ENCODE assay signal across 17 cellular contexts in genomic region chr20:57128051-57128757, GRCh38.
"Had no signal": no experiment of that assay in that cellular context is flagged by ENCODE, and none has a peak within 500 bp of the region (broad histone marks: within the 10 kb centered on the region; RNA-seq: fewer than 3 reads in every experiment).

No MANE protein-coding gene starts in this region.

- H3K4me1 ChIP-seq: esophagus muscularis mucosa, gastroesophageal sphincter, pancreas, sigmoid colon, spleen, tibial artery had no signal

- ATAC-seq: activated CD8-positive, alpha-beta memory T cell treated with anti-CD3 and anti-CD28 coated beads, Interleukin-2, amount 10 ng/mL, durations not matched to agents 7 days and 5 days; gastroesophageal sphincter; pancreas; stimulated activated naive B cell treated with anti-CD40 and anti-IgM and Interleukin-4, amounts not matched to agents 10 μg/mL and 1 μg/mL and 100 μg/mL, for 72 hours had no signal

- H3K36me3 Mint-ChIP-seq: activated CD8-positive, alpha-beta memory T cell treated with anti-CD3 and anti-CD28 coated beads, Interleukin-2, amount 10 ng/mL, durations not matched to agents 7 days and 5 days; activated naive CD8-positive, alpha-beta T cell; stimulated activated naive B cell treated with anti-CD40 and anti-IgM and Interleukin-4, amounts not matched to agents 10 μg/mL and 1 μg/mL and 100 μg/mL, for 72 hours had no signal

- H3K4me3 Mint-ChIP-seq: activated CD4-positive, alpha-beta memory T cell treated with anti-CD3 and anti-CD28 coated beads, Interleukin-2, amount 10 ng/mL, durations not matched to agents 7 days and 5 days; activated CD8-positive, alpha-beta memory T cell treated with anti-CD3 and anti-CD28 coated beads, Interleukin-2, amount 10 ng/mL, durations not matched to agents 7 days and 5 days; activated naive CD8-positive, alpha-beta T cell; neural crest cell; stimulated activated naive B cell treated with anti-CD40 and anti-IgM and Interleukin-4, amounts not matched to agents 10 μg/mL and 1 μg/mL and 100 μg/mL, for 72 hours had no signal

- DNase-seq: activated CD4-positive, alpha-beta memory T cell treated with anti-CD3 and anti-CD28 coated beads, Interleukin-2, amount 10 ng/mL, durations not matched to agents 7 days and 5 days; activated CD4-positive, alpha-beta T cell treated with anti-CD3 and anti-CD28 coated beads for 48 hours; activated CD4-positive, CD25-positive, alpha-beta regulatory T cell; activated CD8-positive, alpha-beta memory T cell treated with anti-CD3 and anti-CD28 coated beads, Interleukin-2, amount 10 ng/mL, durations not matched to agents 7 days and 5 days; dermis blood vessel endothelial cell; effector memory CD4-positive, alpha-beta T cell; pancreas; sigmoid colon; spleen; stimulated activated CD4-positive, alpha-beta T cell treated with anti-CD3 and anti-CD28 coated beads, Interleukin-4, amount 100 ng/mL, for 4 hours; stimulated activated naive B cell treated with anti-CD40 and anti-IgM and Interleukin-4, amounts not matched to agents 10 μg/mL and 1 μg/mL and 100 μg/mL, for 72 hours; T1000; tibial artery had no signal

- H3K9me3 Mint-ChIP-seq: activated CD4-positive, alpha-beta memory T cell treated with anti-CD3 and anti-CD28 coated beads, Interleukin-2, amount 10 ng/mL, durations not matched to agents 7 days and 5 days; neural crest cell; stimulated activated naive B cell treated with anti-CD40 and anti-IgM and Interleukin-4, amounts not matched to agents 10 μg/mL and 1 μg/mL and 100 μg/mL, for 72 hours had no signal

- H3K27ac ChIP-seq: esophagus muscularis mucosa, gastroesophageal sphincter, pancreas, sigmoid colon, spleen, tibial artery had no signal

- H3K27me3 ChIP-seq: sigmoid colon had no signal

- H3K36me3 ChIP-seq: esophagus muscularis mucosa, gastroesophageal sphincter, pancreas, sigmoid colon, spleen, tibial artery had no signal

- H3K27ac Mint-ChIP-seq: activated CD4-positive, alpha-beta memory T cell treated with anti-CD3 and anti-CD28 coated beads, Interleukin-2, amount 10 ng/mL, durations not matched to agents 7 days and 5 days; activated CD8-positive, alpha-beta memory T cell treated with anti-CD3 and anti-CD28 coated beads, Interleukin-2, amount 10 ng/mL, durations not matched to agents 7 days and 5 days; activated naive CD8-positive, alpha-beta T cell; stimulated activated naive B cell treated with anti-CD40 and anti-IgM and Interleukin-4, amounts not matched to agents 10 μg/mL and 1 μg/mL and 100 μg/mL, for 72 hours had no signal

- H3K4me3 ChIP-seq: esophagus muscularis mucosa, gastroesophageal sphincter, pancreas, sigmoid colon, spleen, tibial artery had no signal

- H3K9me3 ChIP-seq: esophagus muscularis mucosa, gastroesophageal sphincter, pancreas, sigmoid colon, spleen, tibial artery had no signal
